ENCODE assay signal across 1 cellular context in the genomic region with DNA sequence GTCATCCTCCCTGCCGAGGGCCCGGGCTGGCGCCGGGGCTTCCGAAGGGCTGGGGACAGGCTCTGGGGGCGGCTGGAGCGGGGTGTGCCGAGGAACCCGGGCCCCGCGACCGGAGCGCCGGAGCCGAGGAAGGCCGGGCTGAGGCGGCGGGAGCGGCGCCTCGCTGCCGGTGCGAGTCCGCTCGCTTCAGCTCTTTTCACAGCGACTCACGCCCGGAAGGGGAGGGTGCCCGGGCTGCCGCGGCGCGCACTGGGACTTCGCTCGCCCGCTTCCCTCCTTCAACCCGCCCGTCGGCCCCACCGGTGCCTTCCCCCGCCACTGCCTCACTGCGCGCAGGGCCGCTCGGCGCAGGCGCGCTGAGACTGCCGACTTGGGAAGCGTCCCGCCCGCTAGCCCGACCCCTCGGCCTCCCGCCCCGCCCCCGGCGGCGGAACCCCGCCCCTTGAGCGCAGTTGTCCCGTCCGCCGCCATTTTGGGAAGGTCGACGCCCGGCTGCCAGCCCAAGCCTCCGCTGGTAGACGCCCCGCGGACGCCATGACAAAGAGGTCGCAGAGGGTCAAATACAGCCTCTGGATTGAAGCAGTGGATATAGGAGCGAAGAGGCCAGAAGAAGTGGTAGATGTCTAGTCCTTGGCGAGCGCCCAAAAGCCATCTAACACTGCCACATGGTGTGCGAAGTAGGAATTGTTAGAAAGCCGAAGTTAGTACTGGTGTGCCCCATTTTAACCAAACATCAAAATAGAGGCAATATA.
TF ChIP-seq lines count a peak whose summit lies in the region.

A gene with protein sequence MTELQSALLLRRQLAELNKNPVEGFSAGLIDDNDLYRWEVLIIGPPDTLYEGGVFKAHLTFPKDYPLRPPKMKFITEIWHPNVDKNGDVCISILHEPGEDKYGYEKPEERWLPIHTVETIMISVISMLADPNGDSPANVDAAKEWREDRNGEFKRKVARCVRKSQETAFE (minus strand): TSS at position 364 of the 752 bp plus-strand sequence. CDS start 359 bp downstream, at position 5.

TF ChIP-seq in HEK293, 187 proteins besides CTCF, POLR2A, EP300 and RAD21 (continued from another document and continues in another):
- TF ChIP-seq ZNF138 (tag by site-specific recombination; IDR thresholded peaks at IDR 0.05; ENCODE audit: borderline replicate concordance) (no peak), ZNF354C (tag by site-specific recombination; IDR thresholded peaks at IDR 0.05; ENCODE audit: borderline replicate concordance, low read depth) (no peak), ZNF324 (tag by site-specific recombination; IDR thresholded peaks at IDR 0.05) (peak; percentile 34; the same call in 1 of the 2 replicates), ZNF626 (tag by site-specific recombination; IDR thresholded peaks at IDR 0.05) (no peak), BCL6B (tag by site-specific recombination; IDR thresholded peaks at IDR 0.05) (peak; percentile 90), ZNF214 (tag by site-specific recombination; IDR thresholded peaks at IDR 0.05; ENCODE audit: borderline replicate concordance) (no peak), ZBTB26 (tag by site-specific recombination; optimal IDR thresholded peaks at IDR 0.05) (peak; percentile 81), ZNF561 (tag by site-specific recombination; IDR thresholded peaks at IDR 0.05; ENCODE audit: borderline replicate concordance) (no peak), ZBTB7A (tag by site-specific recombination; IDR thresholded peaks at IDR 0.05; ENCODE audit: low read depth) (no peak), ZNF24 (tag by site-specific recombination; IDR thresholded peaks at IDR 0.05) (peak; percentile 44; the same call in 1 of the 2 replicates), ZNF560 (tag by site-specific recombination; IDR thresholded peaks at IDR 0.05; ENCODE audit: borderline replicate concordance) (no peak), ZNF501 (tag by site-specific recombination; IDR thresholded peaks at IDR 0.05) (no peak), SETDB1 (IDR thresholded peaks at IDR 0.05; ENCODE audit: insufficient read length, low read length) (no peak), ZFP37 (tag by site-specific recombination; IDR thresholded peaks at IDR 0.05) (no peak), ZNF302 (tag by site-specific recombination; IDR thresholded peaks at IDR 0.05; ENCODE audit: low read depth) (no peak), HOXD13 (CRISPR knock-in tag; IDR thresholded peaks at IDR 0.05; ENCODE audit: borderline replicate concordance) (no peak), ZNF785 (tag by site-specific recombination; IDR thresholded peaks at IDR 0.05) (no peak), ZNF335 (tag by site-specific recombination; conservative IDR thresholded peaks at IDR 0.05) (peak; percentile 81), GLIS1 (tag by site-specific recombination; IDR thresholded peaks at IDR 0.05) (peak; percentile 5; the same call in 1 of the 2 replicates), GLIS2 (tag by site-specific recombination; IDR thresholded peaks at IDR 0.05) (peak; percentile 85), MYNN (tag by site-specific recombination; IDR thresholded peaks at IDR 0.05; ENCODE audit: borderline replicate concordance) (no peak), ZNF121 (tag by site-specific recombination; IDR thresholded peaks at IDR 0.05) (no peak), ZNF10 (tag by site-specific recombination; IDR thresholded peaks at IDR 0.05) (peak; percentile 27; the same call in 1 of the 2 replicates), ZNF394 (tag by site-specific recombination; IDR thresholded peaks at IDR 0.05; ENCODE audit: borderline replicate concordance) (no peak), GLI4 (tag by site-specific recombination; IDR thresholded peaks at IDR 0.05) (no peak), ZNF639 (tag by site-specific recombination; IDR thresholded peaks at IDR 0.05) (no peak), ZNF426 (tag by site-specific recombination; IDR thresholded peaks at IDR 0.05) (no peak), ZNF248 (tag by site-specific recombination; IDR thresholded peaks at IDR 0.05) (no peak), ZNF391 (tag by site-specific recombination; IDR thresholded peaks at IDR 0.05; ENCODE audit: borderline replicate concordance, low read depth) (no peak), ZNF184 (tag by site-specific recombination; IDR thresholded peaks at IDR 0.05) (no peak), ZNF529 (tag by site-specific recombination; IDR thresholded peaks at IDR 0.05; ENCODE audit: insufficient replicate concordance) (no peak), ZNF174 (tag by site-specific recombination; IDR thresholded peaks at IDR 0.05) (no peak), BCL11A (tag by site-specific recombination; IDR thresholded peaks at IDR 0.05; ENCODE audit: low read depth) (no peak), ZNF670 (tag by site-specific recombination; IDR thresholded peaks at IDR 0.05; ENCODE audit: low read depth) (no peak), ZNF624 (tag by site-specific recombination; IDR thresholded peaks at IDR 0.05) (no peak), SP2 (tag by site-specific recombination; IDR thresholded peaks at IDR 0.05) (peak; percentile 83), ZNF585B (tag by site-specific recombination; IDR thresholded peaks at IDR 0.05) (0 out of 2 replicates have a peak, but pooled peaks have one; percentile 8), MZF1 (tag by site-specific recombination; IDR thresholded peaks at IDR 0.05; ENCODE audit: borderline replicate concordance) (no peak), SP7 (tag by site-specific recombination; IDR thresholded peaks at IDR 0.05) (peak; percentile 56), ZNF19 (tag by site-specific recombination; IDR thresholded peaks at IDR 0.05; ENCODE audit: low read depth) (no peak), ZXDB (tag by site-specific recombination; IDR thresholded peaks at IDR 0.05) (no peak; the same call in 1 of the 2 replicates), ZNF146 (tag by site-specific recombination; IDR thresholded peaks at IDR 0.05) (no peak; the same call in 1 of the 2 replicates), RBAK (tag by site-specific recombination; IDR thresholded peaks at IDR 0.05) (no peak), REPIN1 (tag by site-specific recombination; IDR thresholded peaks at IDR 0.05; ENCODE audit: low read depth) (no peak), ZBTB8A (tag by site-specific recombination; IDR thresholded peaks at IDR 0.05) (peak; percentile 90), ZNF521 (tag by site-specific recombination; IDR thresholded peaks at IDR 0.05) (no peak), TCF7L2 (IDR thresholded peaks at IDR 0.05; ENCODE audit: borderline replicate concordance, low read depth, low read length) (no peak), ZNF362 (tag by site-specific recombination; IDR thresholded peaks at IDR 0.05) (no peak), GFI1B (tag by site-specific recombination; IDR thresholded peaks at IDR 0.05) (no peak), ZNF404 (tag by site-specific recombination; IDR thresholded peaks at IDR 0.05) (no peak), ZSCAN4 (tag by site-specific recombination; IDR thresholded peaks at IDR 0.05) (no peak), ZBTB20 (tag by site-specific recombination; IDR thresholded peaks at IDR 0.05) (peak; percentile 87), ZNF629 (tag by site-specific recombination; IDR thresholded peaks at IDR 0.05) (no peak; the same call in 1 of the 2 replicates)
- TF ChIP-seq, protein P1, sequence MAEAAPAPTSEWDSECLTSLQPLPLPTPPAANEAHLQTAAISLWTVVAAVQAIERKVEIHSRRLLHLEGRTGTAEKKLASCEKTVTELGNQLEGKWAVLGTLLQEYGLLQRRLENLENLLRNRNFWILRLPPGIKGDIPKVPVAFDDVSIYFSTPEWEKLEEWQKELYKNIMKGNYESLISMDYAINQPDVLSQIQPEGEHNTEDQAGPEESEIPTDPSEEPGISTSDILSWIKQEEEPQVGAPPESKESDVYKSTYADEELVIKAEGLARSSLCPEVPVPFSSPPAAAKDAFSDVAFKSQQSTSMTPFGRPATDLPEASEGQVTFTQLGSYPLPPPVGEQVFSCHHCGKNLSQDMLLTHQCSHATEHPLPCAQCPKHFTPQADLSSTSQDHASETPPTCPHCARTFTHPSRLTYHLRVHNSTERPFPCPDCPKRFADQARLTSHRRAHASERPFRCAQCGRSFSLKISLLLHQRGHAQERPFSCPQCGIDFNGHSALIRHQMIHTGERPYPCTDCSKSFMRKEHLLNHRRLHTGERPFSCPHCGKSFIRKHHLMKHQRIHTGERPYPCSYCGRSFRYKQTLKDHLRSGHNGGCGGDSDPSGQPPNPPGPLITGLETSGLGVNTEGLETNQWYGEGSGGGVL (tag by site-specific recombination; IDR thresholded peaks at IDR 0.05): peak; percentile 48
- TF ChIP-seq, protein P2, sequence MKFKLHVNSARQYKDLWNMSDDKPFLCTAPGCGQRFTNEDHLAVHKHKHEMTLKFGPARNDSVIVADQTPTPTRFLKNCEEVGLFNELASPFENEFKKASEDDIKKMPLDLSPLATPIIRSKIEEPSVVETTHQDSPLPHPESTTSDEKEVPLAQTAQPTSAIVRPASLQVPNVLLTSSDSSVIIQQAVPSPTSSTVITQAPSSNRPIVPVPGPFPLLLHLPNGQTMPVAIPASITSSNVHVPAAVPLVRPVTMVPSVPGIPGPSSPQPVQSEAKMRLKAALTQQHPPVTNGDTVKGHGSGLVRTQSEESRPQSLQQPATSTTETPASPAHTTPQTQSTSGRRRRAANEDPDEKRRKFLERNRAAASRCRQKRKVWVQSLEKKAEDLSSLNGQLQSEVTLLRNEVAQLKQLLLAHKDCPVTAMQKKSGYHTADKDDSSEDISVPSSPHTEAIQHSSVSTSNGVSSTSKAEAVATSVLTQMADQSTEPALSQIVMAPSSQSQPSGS (tag by site-specific recombination; IDR thresholded peaks at IDR 0.05; ENCODE audit: low read depth): no peak
- TF ChIP-seq, protein P3, sequence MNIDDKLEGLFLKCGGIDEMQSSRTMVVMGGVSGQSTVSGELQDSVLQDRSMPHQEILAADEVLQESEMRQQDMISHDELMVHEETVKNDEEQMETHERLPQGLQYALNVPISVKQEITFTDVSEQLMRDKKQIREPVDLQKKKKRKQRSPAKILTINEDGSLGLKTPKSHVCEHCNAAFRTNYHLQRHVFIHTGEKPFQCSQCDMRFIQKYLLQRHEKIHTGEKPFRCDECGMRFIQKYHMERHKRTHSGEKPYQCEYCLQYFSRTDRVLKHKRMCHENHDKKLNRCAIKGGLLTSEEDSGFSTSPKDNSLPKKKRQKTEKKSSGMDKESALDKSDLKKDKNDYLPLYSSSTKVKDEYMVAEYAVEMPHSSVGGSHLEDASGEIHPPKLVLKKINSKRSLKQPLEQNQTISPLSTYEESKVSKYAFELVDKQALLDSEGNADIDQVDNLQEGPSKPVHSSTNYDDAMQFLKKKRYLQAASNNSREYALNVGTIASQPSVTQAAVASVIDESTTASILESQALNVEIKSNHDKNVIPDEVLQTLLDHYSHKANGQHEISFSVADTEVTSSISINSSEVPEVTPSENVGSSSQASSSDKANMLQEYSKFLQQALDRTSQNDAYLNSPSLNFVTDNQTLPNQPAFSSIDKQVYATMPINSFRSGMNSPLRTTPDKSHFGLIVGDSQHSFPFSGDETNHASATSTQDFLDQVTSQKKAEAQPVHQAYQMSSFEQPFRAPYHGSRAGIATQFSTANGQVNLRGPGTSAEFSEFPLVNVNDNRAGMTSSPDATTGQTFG (tag by site-specific recombination; IDR thresholded peaks at IDR 0.05; ENCODE audit: borderline replicate concordance): no peak
